29 cellular contexts compared by ENCODE assay signal in genomic region chr1:90573736-90574135, GRCh38.
"Had no signal": no experiment of that assay in that cellular context is flagged by ENCODE, and none has a peak within 500 bp of the region (broad histone marks: within the 10 kb centered on the region; RNA-seq: fewer than 3 reads in every experiment).

No MANE protein-coding gene starts in this region.

- ATAC-seq: stimulated activated effector memory CD8-positive, alpha-beta T cell treated with anti-CD3 and anti-CD28 coated beads, Interleukin-12 subunit alpha, Interleukin-12 subunit beta, amount 100 ng/mL, for 72 hours; stimulated activated memory B cell treated with anti-CD40 and anti-IgM and Interleukin-4, amounts not matched to agents 10 μg/mL and 1 μg/mL and 100 μg/mL, for 72 hours; stimulated activated naive B cell treated with anti-CD40 and anti-IgM and Interleukin-4, amounts not matched to agents 10 μg/mL and 1 μg/mL and 100 μg/mL, for 72 hours; stimulated activated naive CD8-positive, alpha-beta T cell treated with anti-CD3 and anti-CD28 coated beads, Interleukin-15, amount 100 ng/mL, for 72 hours; stimulated activated naive CD8-positive, alpha-beta T cell treated with anti-CD3 and anti-CD28 coated beads, Interleukin-15, Interleukin-2, amounts not matched to agents 100 U/mL and 50 U/mL, for 24 hours; upper lobe of right lung had no signal

- H3K27me3 Mint-ChIP-seq: stimulated activated naive CD8-positive, alpha-beta T cell treated with anti-CD3 and anti-CD28 coated beads, Interleukin-15, amount 100 ng/mL, for 72 hours; type B pancreatic cell had no signal

- DNase-seq: stimulated activated CD4-positive, alpha-beta T cell treated with anti-CD3 and anti-CD28 coated beads, Interleukin-2, amount 100 ng/mL, for 48 hours; stimulated activated CD4-positive, alpha-beta T cell treated with anti-CD3 and anti-CD28 coated beads, Interleukin-4, amount 100 ng/mL, for 1 hour; stimulated activated CD4-positive, alpha-beta T cell treated with anti-CD3 and anti-CD28 coated beads, Interleukin-4, amount 100 ng/mL, for 24 hours; stimulated activated CD4-positive, alpha-beta T cell treated with anti-CD3 and anti-CD28 coated beads, Interleukin-4, amount 100 ng/mL, for 4 hours; stimulated activated CD8-positive, alpha-beta memory T cell treated with anti-CD3 and anti-CD28 coated beads, Interleukin-4, amount 100 ng/mL, for 48 hours; stimulated activated naive B cell treated with anti-CD40 and anti-IgM and Interleukin-4, amounts not matched to agents 10 μg/mL and 1 μg/mL and 100 μg/mL, for 72 hours; stimulated activated naive CD4-positive, alpha-beta T cell; stimulated activated naive CD4-positive, alpha-beta T cell treated with Interleukin-2 at 50 U/mL for 16 hours; stimulated activated naive CD8-positive, alpha-beta T cell treated with anti-CD3 and anti-CD28 coated beads, Interleukin-15, amount 100 ng/mL, for 72 hours; stimulated activated naive CD8-positive, alpha-beta T cell treated with anti-CD3 and anti-CD28 coated beads, Interleukin-15, Interleukin-2, amounts not matched to agents 100 U/mL and 50 U/mL, for 24 hours; stomach; substantia nigra; testis; thyroid gland; tibial artery; transverse colon; trophoblast cell; upper lobe of left lung; upper lobe of right lung; uterus had no signal

- H3K27me3 ChIP-seq: testis, thyroid gland, tibial artery, transverse colon, upper lobe of left lung, uterus, vagina had no signal

- H3K27ac ChIP-seq: stomach, suprapubic skin, testis, thoracic aorta, thyroid gland, tibial artery, tibial nerve, transverse colon, upper lobe of left lung, upper lobe of right lung, uterus, vagina had no signal

- H3K9me3 ChIP-seq: stomach, suprapubic skin, testis, thoracic aorta, thyroid gland, tibial artery, tibial nerve, transverse colon, upper lobe of left lung, upper lobe of right lung, uterus, vagina had no signal

- H3K4me1 Mint-ChIP-seq: stimulated activated effector memory CD8-positive, alpha-beta T cell treated with anti-CD3 and anti-CD28 coated beads, Interleukin-12 subunit alpha, Interleukin-12 subunit beta, amount 100 ng/mL, for 72 hours; stimulated activated memory B cell treated with anti-CD40 and anti-IgM and Interleukin-4, amounts not matched to agents 10 μg/mL and 1 μg/mL and 100 μg/mL, for 72 hours; stimulated activated naive B cell treated with anti-CD40 and anti-IgM and Interleukin-4, amounts not matched to agents 10 μg/mL and 1 μg/mL and 100 μg/mL, for 72 hours; stimulated activated naive CD8-positive, alpha-beta T cell treated with anti-CD3 and anti-CD28 coated beads, Interleukin-15, amount 100 ng/mL, for 72 hours had no signal

- FAIRE-seq: urothelium cell line had no signal

- H3K4me1 ChIP-seq: stomach, suprapubic skin, testis, thyroid gland, tibial nerve, transverse colon, upper lobe of left lung, upper lobe of right lung, uterus, vagina had no signal

- H3K27ac Mint-ChIP-seq: stimulated activated effector memory CD8-positive, alpha-beta T cell treated with anti-CD3 and anti-CD28 coated beads, Interleukin-12 subunit alpha, Interleukin-12 subunit beta, amount 100 ng/mL, for 72 hours; stimulated activated memory B cell treated with anti-CD40 and anti-IgM and Interleukin-4, amounts not matched to agents 10 μg/mL and 1 μg/mL and 100 μg/mL, for 72 hours; stimulated activated naive B cell treated with anti-CD40 and anti-IgM and Interleukin-4, amounts not matched to agents 10 μg/mL and 1 μg/mL and 100 μg/mL, for 72 hours; stimulated activated naive CD8-positive, alpha-beta T cell treated with anti-CD3 and anti-CD28 coated beads, Interleukin-15, amount 100 ng/mL, for 72 hours; stimulated activated naive CD8-positive, alpha-beta T cell treated with anti-CD3 and anti-CD28 coated beads, Interleukin-15, Interleukin-2, amounts not matched to agents 100 ng/mL and 50 ng/mL, for 24 hours; type B pancreatic cell had no signal

- H3K9me3 Mint-ChIP-seq: stimulated activated effector memory CD8-positive, alpha-beta T cell treated with anti-CD3 and anti-CD28 coated beads, Interleukin-12 subunit alpha, Interleukin-12 subunit beta, amount 100 ng/mL, for 72 hours; stimulated activated memory B cell treated with anti-CD40 and anti-IgM and Interleukin-4, amounts not matched to agents 10 μg/mL and 1 μg/mL and 100 μg/mL, for 72 hours; stimulated activated naive B cell treated with anti-CD40 and anti-IgM and Interleukin-4, amounts not matched to agents 10 μg/mL and 1 μg/mL and 100 μg/mL, for 72 hours; stimulated activated naive CD8-positive, alpha-beta T cell treated with anti-CD3 and anti-CD28 coated beads, Interleukin-15, amount 100 ng/mL, for 72 hours; stimulated activated naive CD8-positive, alpha-beta T cell treated with anti-CD3 and anti-CD28 coated beads, Interleukin-15, Interleukin-2, amounts not matched to agents 100 ng/mL and 50 ng/mL, for 24 hours; type B pancreatic cell had no signal

- H3K36me3 Mint-ChIP-seq: stimulated activated effector memory CD8-positive, alpha-beta T cell treated with anti-CD3 and anti-CD28 coated beads, Interleukin-12 subunit alpha, Interleukin-12 subunit beta, amount 100 ng/mL, for 72 hours; stimulated activated memory B cell treated with anti-CD40 and anti-IgM and Interleukin-4, amounts not matched to agents 10 μg/mL and 1 μg/mL and 100 μg/mL, for 72 hours; stimulated activated naive B cell treated with anti-CD40 and anti-IgM and Interleukin-4, amounts not matched to agents 10 μg/mL and 1 μg/mL and 100 μg/mL, for 72 hours; type B pancreatic cell had no signal

- H3K4me3 ChIP-seq: stomach, suprapubic skin, testis, thoracic aorta, thyroid gland, tibial artery, tibial nerve, transverse colon, upper lobe of left lung, upper lobe of right lung, uterus, vagina had no signal

- H3K36me3 ChIP-seq: stomach, suprapubic skin, thoracic aorta, thyroid gland, tibial artery, tibial nerve, transverse colon, upper lobe of left lung, upper lobe of right lung, uterus, vagina had no signal

- H3K4me3 Mint-ChIP-seq: stimulated activated effector memory CD8-positive, alpha-beta T cell treated with anti-CD3 and anti-CD28 coated beads, Interleukin-12 subunit alpha, Interleukin-12 subunit beta, amount 100 ng/mL, for 72 hours; stimulated activated memory B cell treated with anti-CD40 and anti-IgM and Interleukin-4, amounts not matched to agents 10 μg/mL and 1 μg/mL and 100 μg/mL, for 72 hours; stimulated activated naive B cell treated with anti-CD40 and anti-IgM and Interleukin-4, amounts not matched to agents 10 μg/mL and 1 μg/mL and 100 μg/mL, for 72 hours; stimulated activated naive CD8-positive, alpha-beta T cell treated with anti-CD3 and anti-CD28 coated beads, Interleukin-15, amount 100 ng/mL, for 72 hours; stimulated activated naive CD8-positive, alpha-beta T cell treated with anti-CD3 and anti-CD28 coated beads, Interleukin-15, Interleukin-2, amounts not matched to agents 100 ng/mL and 50 ng/mL, for 24 hours; type B pancreatic cell had no signal
